ENCODE assay signal across 9 cellular contexts in the genomic region with DNA sequence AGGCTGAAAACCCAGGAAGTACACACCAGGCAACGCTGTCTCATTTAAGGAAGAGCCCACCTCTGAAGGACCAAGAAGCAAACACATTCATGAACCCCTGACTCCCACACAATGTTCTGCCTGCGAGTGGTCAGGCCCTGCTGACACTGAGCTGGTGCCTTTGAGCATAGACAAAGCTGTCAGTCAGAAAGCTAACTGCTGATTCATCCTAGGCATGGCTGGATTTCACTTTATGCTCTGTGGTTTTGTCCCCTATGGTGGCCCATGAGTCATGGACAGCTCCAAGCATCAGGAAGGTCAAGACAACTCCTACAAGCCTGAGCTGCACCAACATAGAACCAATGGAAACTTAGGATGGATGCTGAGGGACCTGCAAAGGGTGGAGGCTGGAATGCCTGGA.
DNase-seq lines count a peak whose midpoint lies in the region; ATAC-seq and TF ChIP-seq lines count a peak whose summit lies in the region.
"Had no signal": no experiment of that assay in that cellular context is flagged by ENCODE, and none has a peak within 500 bp of the region (broad histone marks: within the 10 kb centered on the region; RNA-seq: fewer than 3 reads in every experiment).

No MANE protein-coding gene starts in this region.

- POLR2A ChIA-PET in A673 (lab: Charles Lee; ENCODE audit: low non-redundant PET), result no interaction called here

- H3K9me3 ChIP-seq in osteoblast (ENCODE audit: low read depth, low read length), result no peaks in the 10 kb centered on the region
- no peaks in the 10 kb centered on the region for H3K9me3 ChIP-seq in A673 (ENCODE audit: low read depth, low read length, poor library complexity, severe bottlenecking)

- H3K4me3 Mint-ChIP-seq in activated naive CD8-positive, alpha-beta T cell treated with anti-CD3 and anti-CD28 coated beads for 36 hours, result no peak overlapping the region
- H3K4me3 Mint-ChIP-seq: activated B cell treated with CpG ODN at 0.5 μM for 24 hours had no signal

- H3K4me1 ChIP-seq in osteoblast (ENCODE audit: insufficient read depth, low read length), result peaks cover 8% of the 10 kb centered on the region
- no peaks in the 10 kb centered on the region for H3K4me1 ChIP-seq in A673 (ENCODE audit: insufficient read depth, low read length, poor library complexity, severe bottlenecking)

- H2AFZ ChIP-seq in osteoblast (ENCODE audit: low read length), result no peak overlapping the region

- peak overlapping the region; percentile 48 for H3K27ac Mint-ChIP-seq in activated naive CD8-positive, alpha-beta T cell treated with anti-CD3 and anti-CD28 coated beads for 36 hours
- H3K27ac Mint-ChIP-seq: activated B cell treated with CpG ODN at 0.5 μM for 24 hours had no signal

- H3K27ac ChIP-seq in osteoblast (ENCODE audit: low read depth, low read length), result no peak overlapping the region
- no peak overlapping the region for H3K27ac ChIP-seq in A673 (ENCODE audit: low read depth, low read length, poor library complexity, severe bottlenecking)

- no peaks in the 10 kb centered on the region for H3K27me3 Mint-ChIP-seq in activated naive CD8-positive, alpha-beta T cell treated with anti-CD3 and anti-CD28 coated beads for 36 hours
- H3K27me3 Mint-ChIP-seq: activated B cell treated with CpG ODN at 0.5 μM for 24 hours had no signal

- H3K36me3 Mint-ChIP-seq in activated naive CD8-positive, alpha-beta T cell treated with anti-CD3 and anti-CD28 coated beads for 36 hours, result peaks cover 10% of the 10 kb centered on the region

- BruUV-seq in A673 (replicated peaks; lab: Mats Ljungman, UMichigan), result no TSS peak

- no peak overlapping the region for H3K4me3 ChIP-seq in osteoblast (ENCODE audit: insufficient read depth, low read length)
- H3K4me3 ChIP-seq in A673 (ENCODE audit: low read depth, low read length, poor library complexity, severe bottlenecking), result no peak overlapping the region

- H3K4me1 Mint-ChIP-seq in activated naive CD8-positive, alpha-beta T cell treated with anti-CD3 and anti-CD28 coated beads for 36 hours, result peaks cover 14% of the 10 kb centered on the region

- H3K9me3 Mint-ChIP-seq in activated naive CD8-positive, alpha-beta T cell treated with anti-CD3 and anti-CD28 coated beads for 36 hours, result no peaks in the 10 kb centered on the region
- H3K9me3 Mint-ChIP-seq: activated B cell treated with CpG ODN at 0.5 μM for 24 hours had no signal

- CTCF ChIA-PET in A673 (lab: Charles Lee), result no interaction called here

- no peaks in the 10 kb centered on the region for H3K79me2 ChIP-seq in osteoblast (ENCODE audit: insufficient read depth, low read length)

- ATAC-seq in GM18511 (IDR thresholded peaks at IDR 0.05; ENCODE audit: unreplicated experiment) (peak; percentile 68), HG03439 (IDR thresholded peaks at IDR 0.05; ENCODE audit: unreplicated experiment) (peak; percentile 69), GM21528 (IDR thresholded peaks at IDR 0.05; ENCODE audit: low FRiP score, unreplicated experiment) (no peak)

- H3K4me2 ChIP-seq in osteoblast (ENCODE audit: insufficient read depth, low read length), result peak overlapping the region; percentile 20

- H3K36me3 ChIP-seq in osteoblast (ENCODE audit: insufficient read depth, low read length) (peaks cover 4% of the 10 kb centered on the region), A673 (ENCODE audit: insufficient read depth, low read length, poor library complexity, severe bottlenecking) (no peaks in the 10 kb centered on the region)

- DNase-seq in activated naive CD8-positive, alpha-beta T cell treated with anti-CD3 and anti-CD28 coated beads for 36 hours, result no peak
- DNase-seq in osteoblast (ENCODE audit: insufficient read length, low spot score, missing footprints) (peak; percentile 93), NCI-H510A (lab: John Stamatoyannopoulos, UW) (no peak), DMS79 treated with DMSO at 0.1 percent for 48 hours (lab: John Stamatoyannopoulos, UW) (no peak), A673 (ENCODE audit: low spot score) (no peak)
- DNase-seq: activated B cell treated with CpG ODN at 0.5 μM for 24 hours had no signal

- intact Hi-C loops in A673 (cut with micrococcal nuclease; ENCODE audit: unreplicated experiment), result no loop called here

- H3K27me3 ChIP-seq in osteoblast (ENCODE audit: insufficient read depth, low read length), result no peaks in the 10 kb centered on the region
- no peaks in the 10 kb centered on the region for H3K27me3 ChIP-seq in A673 (replicated peaks; ENCODE audit: insufficient read depth, low read depth, low read length, poor library complexity)

- no peak for TF ChIP-seq CTCF in osteoblast (IDR thresholded peaks at IDR 0.05; ENCODE audit: extremely low read depth, low read depth, low read length)
- TF ChIP-seq CTCF in A673 (conservative IDR thresholded peaks at IDR 0.05; ENCODE audit: low read depth, low read length), result no peak

- peaks cover 11% of the 10 kb centered on the region for H4K20me1 ChIP-seq in osteoblast (ENCODE audit: insufficient read depth, low read length)
